Comparison of ENCODE assay signal across 8 cellular contexts in genomic region chr17:2724783-2725164, GRCh38. TPM values are rescaled to one million over a fixed set of nuclear protein-coding genes. Genes with fewer than 3 reads are reported as not detected.
DNase-seq lines count a peak whose midpoint lies in the region; ATAC-seq and TF ChIP-seq lines count a peak whose summit lies in the region.

No MANE protein-coding gene starts in this region.

- peaks cover 0 to 4% (median 0%) of the 10 kb centered on the region in 3 donors for H3K36me3 Mint-ChIP-seq in immature natural killer cell

- H3K27me3 Mint-ChIP-seq in immature natural killer cell (ENCODE audit: low read depth in 3 of 3), result peaks cover 6 to 15% (median 12%) of the 10 kb centered on the region in 3 donors

- peaks cover 0 to 3% of the 10 kb centered on the region in 2 donors for H3K4me1 Mint-ChIP-seq in immature natural killer cell

- H3K27ac Mint-ChIP-seq in immature natural killer cell, result no peak overlapping the region

- H3K4me3 ChIP-seq in ascending aorta, result peak overlapping the region; percentile 31 to 57

- no peak overlapping the region for H3K27ac ChIP-seq in 22Rv1
- no peak overlapping the region for H3K27ac ChIP-seq in ascending aorta

- intact Hi-C loops in ascending aorta (cut with DNase I), result no loop called here

- ATAC-seq in HG02973 (IDR thresholded peaks at IDR 0.05; ENCODE audit: unreplicated experiment), result no peak
- no peak for ATAC-seq in GM18873 (IDR thresholded peaks at IDR 0.05; ENCODE audit: low FRiP score, unreplicated experiment)

- no peaks in the 10 kb centered on the region for H3K4me1 ChIP-seq in ascending aorta

- no peaks in the 10 kb centered on the region for H3K36me3 ChIP-seq in ascending aorta

- no peaks in the 10 kb centered on the region for H3K9me3 ChIP-seq in ascending aorta

- peaks cover 12% of the 10 kb centered on the region for H3K27me3 ChIP-seq in ascending aorta

- TF ChIP-seq CTCF in 22Rv1 (IDR thresholded peaks at IDR 0.05), result peak; percentile 69
- peak; percentile 36 for TF ChIP-seq CTCF in LNCAP (IDR thresholded peaks at IDR 0.05)
- TF ChIP-seq CTCF in ascending aorta (IDR thresholded peaks at IDR 0.05), result no peak

- H3K9me3 Mint-ChIP-seq in immature natural killer cell, result no peaks in the 10 kb centered on the region

- H3K4me3 Mint-ChIP-seq in immature natural killer cell, result no peak overlapping the region

- DNase-seq in ascending aorta (ENCODE audit: low spot score in 2 of 2) (no peak), iris pigment epithelial cell (ENCODE audit: low read depth) (peak; percentile 37), immature natural killer cell (no peak)
- DNase-seq in stimulated activated CD8-positive, alpha-beta memory T cell treated with anti-CD3 and anti-CD28 coated beads, Interleukin-15, amount 100 ng/mL, for 48 hours (ENCODE audit: low read depth in 2 of 2), result peak; percentile 25 to 28

RNA-seq across cellular contexts. Expression of gene CLUH, which starts 13.2 kb away (rescaled TPM):
- total RNA-seq in ascending aorta, result 58.1 TPM
- polyA plus RNA-seq in immature natural killer cell, result 10 to 100 TPM in 1 of 3 donors, 1 to 10 TPM in 2; 4.6 to 11.6 (median 7.4) TPM

RNA-seq across cellular contexts. Expression of gene CCDC92B, which starts 24.7 kb away (rescaled TPM):
- total RNA-seq in ascending aorta, result not detected
- polyA plus RNA-seq in immature natural killer cell, result not detected

Comparison
In these comparisons a context has a peak if more than half of its experiments do, and no peak if none do; other contexts are left out.
1. CTCF ChIP-seq: peak in 22Rv1 (single experiment) and LNCAP (single experiment); none in ascending aorta (0 of 3).
2. DNase-seq: peak in iris pigment epithelial cell (single experiment) and stimulated activated CD8-positive, alpha-beta memory T cell treated with anti-CD3 and anti-CD28 coated beads, Interleukin-15, amount 100 ng/mL, for 48 hours (2 of 2); none in ascending aorta (0 of 2) and immature natural killer cell (0 of 3).